22 cellular contexts compared by ENCODE assay signal in the genomic region with DNA sequence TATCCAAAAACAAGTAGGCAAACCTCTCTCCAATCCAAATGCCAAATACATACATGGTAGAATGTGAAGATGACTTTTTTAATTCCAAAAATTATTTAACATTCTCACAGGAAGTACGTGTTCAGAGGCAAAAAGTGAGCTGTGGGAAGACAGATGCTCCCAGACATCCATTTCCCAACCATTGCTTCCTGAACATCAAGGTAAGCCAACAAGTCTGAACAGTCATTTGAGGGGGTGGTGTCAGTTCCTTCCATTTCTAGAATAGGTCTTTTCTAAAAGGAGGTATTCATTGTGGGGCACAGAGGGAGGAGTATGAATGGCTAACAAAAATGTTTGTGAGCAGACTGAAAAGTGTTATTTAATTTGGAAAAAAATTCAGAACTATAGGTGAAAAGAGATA.
"Had no signal": no experiment of that assay in that cellular context is flagged by ENCODE, and none has a peak within 500 bp of the region (broad histone marks: within the 10 kb centered on the region; RNA-seq: fewer than 3 reads in every experiment).

No MANE protein-coding gene starts in this region.

- H3K27ac Mint-ChIP-seq: activated CD8-positive, alpha-beta T cell treated with anti-CD3 and anti-CD28 coated beads, Interleukin-2, amount 10 ng/mL, durations not matched to agents 7 days and 5 days; activated naive CD8-positive, alpha-beta T cell; brain; T-helper 17 cell had no signal

- DNase-seq: activated CD4-positive, alpha-beta T cell treated with anti-CD3 and anti-CD28 coated beads for 48 hours; activated CD4-positive, alpha-beta T cell treated with anti-CD3 and anti-CD28 coated beads, Interleukin-2, amount 50 U/mL, for 4 hours; activated CD4-positive, CD25-positive, alpha-beta regulatory T cell treated with anti-CD3 and anti-CD28 coated beads, Interleukin-2, amount 50 U/mL, for 72 hours; activated CD8-positive, alpha-beta T cell treated with anti-CD3 and anti-CD28 coated beads, Interleukin-2, amount 10 ng/mL, durations not matched to agents 7 days and 5 days; activated effector memory CD4-positive, alpha-beta T cell treated with Interleukin-2 at 50 U/mL for 16 hours; activated naive CD4-positive, alpha-beta T cell; activated T-cell treated with anti-CD3 and anti-CD28 coated beads, Interleukin-2, amount 50 U/mL, for 4 hours; amygdala; colonic mucosa; Kasumi-1; NCI-H1105 treated with DMSO at 0.1 percent for 48 hours; NCI-H1436 treated with DMSO at 0.1 percent for 48 hours; NCI-H187; NCI-H2081; NCI-H510A treated with DMSO at 0.1 percent for 48 hours; PC-9; SHP77 treated with DMSO at 0.1 percent for 48 hours; T-helper 17 cell; T-helper 9 cell had no signal

- H3K27me3 Mint-ChIP-seq: activated naive CD8-positive, alpha-beta T cell; T-helper 17 cell had no signal

- H3K9me3 Mint-ChIP-seq: activated T-cell treated with anti-CD3 and anti-CD28 coated beads, Interleukin-2, amount 50 U/mL, for 4 hours had no signal

- ATAC-seq: activated CD8-positive, alpha-beta T cell treated with anti-CD3 and anti-CD28 coated beads, Interleukin-2, amount 10 ng/mL, durations not matched to agents 7 days and 5 days; activated T-cell treated with anti-CD3 and anti-CD28 coated beads, Interleukin-2, amount 50 U/mL, for 4 hours; T-helper 17 cell; WTC11 had no signal

- H3K4me3 Mint-ChIP-seq: activated CD8-positive, alpha-beta T cell treated with anti-CD3 and anti-CD28 coated beads, Interleukin-2, amount 10 ng/mL, durations not matched to agents 7 days and 5 days; activated naive CD8-positive, alpha-beta T cell; activated T-cell treated with anti-CD3 and anti-CD28 coated beads, Interleukin-2, amount 50 U/mL, for 4 hours; brain; T-helper 17 cell; WTC11 had no signal
